Comparison of ENCODE assay signal across 1 cellular context in the genomic region with DNA sequence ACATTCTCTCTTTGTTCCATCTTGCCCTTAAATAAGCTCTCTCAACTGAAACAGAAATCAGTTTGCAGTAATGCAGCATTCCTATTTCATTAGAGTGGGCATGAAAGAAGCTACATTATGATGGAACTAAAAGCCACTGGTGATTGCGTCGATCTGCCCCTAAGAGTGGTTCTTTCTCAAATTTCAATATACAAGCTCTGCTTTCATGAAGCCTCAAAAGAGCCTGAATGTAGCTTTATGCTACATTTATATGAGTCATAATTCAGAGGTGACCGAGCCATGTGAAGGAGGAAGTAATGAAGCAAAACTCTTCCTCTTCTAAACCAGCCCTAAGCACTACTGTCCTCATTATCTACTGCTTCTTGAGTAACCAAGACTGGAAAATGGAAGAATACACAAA.
TF ChIP-seq lines count a peak whose summit lies in the region.

No MANE protein-coding gene starts in this region.

TF ChIP-seq in HCT116, 20 proteins besides CTCF, POLR2A, EP300 and RAD21 (continued from another document):
- peak; percentile 22; the same call in 1 of the 2 replicates for TF ChIP-seq FOSL1 (IDR thresholded peaks at IDR 0.05; ENCODE audit: low read depth)
